Comparison of ENCODE assay signal across 35 cellular contexts in genomic region chr12:75349946-75350345, GRCh38. TPM values are rescaled to one million over a fixed set of nuclear protein-coding genes. Genes with fewer than 3 reads are reported as not detected.
"Had no signal": no experiment of that assay in that cellular context is flagged by ENCODE, and none has a peak within 500 bp of the region (broad histone marks: within the 10 kb centered on the region; RNA-seq: fewer than 3 reads in every experiment).

No MANE protein-coding gene starts in this region.

- H3K27ac ChIP-seq: colonic mucosa, esophagus muscularis mucosa, foreskin keratinocyte, gastroesophageal sphincter, heart left ventricle, hepatocyte, lower lobe of right lung, prostate gland, right atrium auricular region, stomach, thyroid gland, vagina had no signal

- H3K4me3 ChIP-seq: colonic mucosa, esophagus muscularis mucosa, gastroesophageal sphincter, heart left ventricle, hepatocyte, lower lobe of right lung, mucosa of descending colon, prostate gland, right atrium auricular region, smooth muscle cell, stomach, thyroid gland, vagina had no signal

- H3K4me3 Mint-ChIP-seq: dendritic cell treated with granulocyte-macrophage colony-stimulating factor and Interleukin-4, amounts not matched to agents 40 ng/mL and 50 ng/mL, for 4 days; memory B cell; mesothelial cell of epicardium; naive B cell; nephron; stimulated activated effector memory CD8-positive, alpha-beta T cell treated with anti-CD3 and anti-CD28 coated beads, Interleukin-12 subunit alpha, Interleukin-12 subunit beta, amount 100 ng/mL, for 72 hours had no signal

- H3K27ac Mint-ChIP-seq: dendritic cell treated with granulocyte-macrophage colony-stimulating factor and Interleukin-4, amounts not matched to agents 40 ng/mL and 50 ng/mL, for 4 days; memory B cell; mesothelial cell of epicardium; nephron; stimulated activated effector memory CD8-positive, alpha-beta T cell treated with anti-CD3 and anti-CD28 coated beads, Interleukin-12 subunit alpha, Interleukin-12 subunit beta, amount 100 ng/mL, for 72 hours had no signal

- H3K36me3 Mint-ChIP-seq: stimulated activated effector memory CD8-positive, alpha-beta T cell treated with anti-CD3 and anti-CD28 coated beads, Interleukin-12 subunit alpha, Interleukin-12 subunit beta, amount 100 ng/mL, for 72 hours had no signal

- H3K27me3 ChIP-seq: colonic mucosa, esophagus muscularis mucosa, foreskin keratinocyte, gastroesophageal sphincter, heart left ventricle, hepatocyte, right atrium auricular region, stomach, thyroid gland, vagina had no signal

- DNase-seq: colonic mucosa; effector CD8-positive, alpha-beta T cell; foreskin keratinocyte; left ventricle myocardium superior; lower lobe of right lung; mucosa of descending colon; naive B cell; stimulated activated CD4-positive, alpha-beta T cell treated with anti-CD3 and anti-CD28 coated beads, Interleukin-2, amount 100 ng/mL, for 24 hours; stimulated activated CD4-positive, alpha-beta T cell treated with anti-CD3 and anti-CD28 coated beads, Interleukin-4, amount 100 ng/mL, for 24 hours; stimulated activated naive CD4-positive, alpha-beta T cell treated with Interleukin-2 at 50 U/mL for 16 hours; stomach; thyroid gland; trophoblast cell had no signal

- H3K36me3 ChIP-seq: colonic mucosa, esophagus muscularis mucosa, gastroesophageal sphincter, heart left ventricle, lower lobe of right lung, prostate gland, right atrium auricular region, stomach, thyroid gland, vagina had no signal

- H3K4me1 ChIP-seq: colonic mucosa, esophagus muscularis mucosa, foreskin keratinocyte, gastroesophageal sphincter, heart left ventricle, lower lobe of right lung, prostate gland, right atrium auricular region, stomach, thyroid gland, vagina had no signal

- H3K4me1 Mint-ChIP-seq: memory B cell, mesothelial cell of epicardium, nephron had no signal

- ATAC-seq: foreskin keratinocyte; gastroesophageal sphincter; heart left ventricle; left ventricle myocardium superior; lower lobe of right lung; mucosa of descending colon; sciatic nerve; stimulated activated effector memory CD8-positive, alpha-beta T cell treated with anti-CD3 and anti-CD28 coated beads, Interleukin-12 subunit alpha, Interleukin-12 subunit beta, amount 100 ng/mL, for 72 hours had no signal

- H3K27me3 Mint-ChIP-seq: dendritic cell treated with granulocyte-macrophage colony-stimulating factor and Interleukin-4, amounts not matched to agents 40 ng/mL and 50 ng/mL, for 4 days; memory B cell; naive B cell had no signal

- H3K9me3 ChIP-seq: colonic mucosa, esophagus muscularis mucosa, mucosa of descending colon, prostate gland, thyroid gland, vagina had no signal

RNA-seq across cellular contexts. Expression of gene GLIPR1L1, which starts 15.5 kb away (rescaled TPM):
- total RNA-seq: chondrocyte, colonic mucosa, endothelial cell of umbilical vein, epithelial cell of proximal tubule, esophagus muscularis mucosa, fibroblast of lung, foreskin keratinocyte, gastroesophageal sphincter, heart left ventricle, hepatocyte, left ventricle myocardium superior, lower lobe of right lung, mesothelial cell of epicardium, mucosa of descending colon, osteocyte, right atrium auricular region, sciatic nerve, smooth muscle cell, stomach, subcutaneous adipose tissue, temporal lobe, thyroid gland, ureter, vagina had no signal
- polyA plus RNA-seq: endothelial cell of umbilical vein, fibroblast of lung, foreskin keratinocyte, heart left ventricle, hepatocyte, smooth muscle cell, stomach had no signal

RNA-seq across cellular contexts. Expression of gene GLIPR1L2, which starts 40.9 kb away (rescaled TPM):
- total RNA-seq: endothelial cell of umbilical vein, hepatocyte, stomach had no signal
- polyA plus RNA-seq: smooth muscle cell had no signal
